In genomic region chr2:14722919-14723559, GRCh38 we compare ENCODE assay signal across 20 cellular contexts.
DNase-seq lines count a peak whose midpoint lies in the region; ATAC-seq and TF ChIP-seq lines count a peak whose summit lies in the region.
"Had no signal": no experiment of that assay in that cellular context is flagged by ENCODE, and none has a peak within 500 bp of the region (broad histone marks: within the 10 kb centered on the region; RNA-seq: fewer than 3 reads in every experiment).

No MANE protein-coding gene starts in this region.

- no peaks in the 10 kb centered on the region for H3F3A ChIP-seq in GM23248 (ENCODE audit: insufficient read depth)

- H3K4me2 ChIP-seq in GM23248 (ENCODE audit: unreplicated experiment), result no peak overlapping the region

- no peak overlapping the region for H3K27ac ChIP-seq in GM23248
- no peak overlapping the region for H3K27ac ChIP-seq in naive thymus-derived CD4-positive, alpha-beta T cell (ENCODE audit: low read depth, low read length)
- H3K27ac ChIP-seq: HL-60 had no signal

- H3K9ac ChIP-seq in GM23248, result no peak overlapping the region

- no peaks in the 10 kb centered on the region for H3K36me3 ChIP-seq in GM23248 (ENCODE audit: low read depth)
- no peaks in the 10 kb centered on the region for H3K36me3 ChIP-seq in naive thymus-derived CD4-positive, alpha-beta T cell (ENCODE audit: control insufficient read depth in 2 of 3, insufficient read depth in 3 of 3, low read length in 3 of 3)
- H3K36me3 ChIP-seq: HAP-1 had no signal

- H3K27ac Mint-ChIP-seq in naive thymus-derived CD4-positive, alpha-beta T cell, result no peak overlapping the region
- H3K27ac Mint-ChIP-seq: B cell; CD4-positive, CD25-positive, alpha-beta regulatory T cell had no signal

- ATAC-seq in naive thymus-derived CD4-positive, alpha-beta T cell, result no peak
- ATAC-seq in HG02840 (IDR thresholded peaks at IDR 0.05; ENCODE audit: low FRiP score, unreplicated experiment), result no peak

- no peaks in the 10 kb centered on the region for H3K4me1 ChIP-seq in GM23248 (ENCODE audit: insufficient read depth)
- no peaks in the 10 kb centered on the region for H3K4me1 ChIP-seq in naive thymus-derived CD4-positive, alpha-beta T cell (ENCODE audit: control insufficient read depth in 2 of 2, insufficient read depth in 2 of 2, low read length in 2 of 2)
- H3K4me1 ChIP-seq: Caco-2, HAP-1 had no signal

- no peaks in the 10 kb centered on the region for H4K20me1 ChIP-seq in GM23248 (ENCODE audit: insufficient read depth)

- H3K4me3 Mint-ChIP-seq in naive thymus-derived CD4-positive, alpha-beta T cell, result no peak overlapping the region
- H3K4me3 Mint-ChIP-seq: B cell; CD4-positive, CD25-positive, alpha-beta regulatory T cell had no signal

- intact Hi-C loops in naive thymus-derived CD4-positive, alpha-beta T cell (cut with micrococcal nuclease), result no loop called here

- no peaks in the 10 kb centered on the region for H3K79me2 ChIP-seq in GM23248 (ENCODE audit: insufficient read depth)

- CTCF ChIA-PET in naive thymus-derived CD4-positive, alpha-beta T cell (lab: Charles Lee), result no interaction called here

- H3K9me3 ChIP-seq in GM23248 (ENCODE audit: low read depth), result no peaks in the 10 kb centered on the region
- H3K9me3 ChIP-seq in naive thymus-derived CD4-positive, alpha-beta T cell (ENCODE audit: control insufficient read depth in 2 of 3, low read length in 3 of 3), result no peaks in the 10 kb centered on the region
- H3K9me3 ChIP-seq: Caco-2, HAP-1 had no signal

- H3K36me3 Mint-ChIP-seq in naive thymus-derived CD4-positive, alpha-beta T cell, result no peaks in the 10 kb centered on the region
- H3K36me3 Mint-ChIP-seq: CD4-positive, CD25-positive, alpha-beta regulatory T cell had no signal

- WGBS in GM23248 (ENCODE audit: low coverage in 1 of 2, low lambda C conversion rate in 2 of 2, missing lambda C conversion rate in 2 of 2), 2 experiments, result 19 to 20% methylated on average over 3 of the region's 3 CpGs

- DNase-seq in GM23248 (peak; percentile 51), OCI-M1 (lab: John Stamatoyannopoulos, UW) (peak; percentile 49), fibroblast of peridontal ligament (ENCODE audit: extremely low read depth) (peak; percentile 10), retinal pigment epithelial cell (ENCODE audit: low read depth) (no peak)
- DNase-seq in naive thymus-derived CD4-positive, alpha-beta T cell, result no peak
- no peak for DNase-seq in stimulated activated CD4-positive, alpha-beta T cell treated with anti-CD3 and anti-CD28 coated beads, Interleukin-2, amount 100 ng/mL, for 48 hours
- DNase-seq: Caco-2; CD4-positive, CD25-positive, alpha-beta regulatory T cell; EL; KBM-7; NCI-H1048; NCI-H1436 treated with DMSO at 0.1 percent for 48 hours; NCI-H2029 treated with DMSO at 0.1 percent for 48 hours; NCI-H510A; NCI-H774; SHP77 treated with DMSO at 0.1 percent for 48 hours had no signal

- H3K27me3 ChIP-seq in GM23248 (replicated peaks; ENCODE audit: insufficient read depth), result no peaks in the 10 kb centered on the region
- no peaks in the 10 kb centered on the region for H3K27me3 ChIP-seq in naive thymus-derived CD4-positive, alpha-beta T cell (ENCODE audit: control insufficient read depth in 2 of 2, insufficient read depth in 2 of 2, low read length in 2 of 2)

- TF ChIP-seq CTCF in retinal pigment epithelial cell (conservative IDR thresholded peaks at IDR 0.05; ENCODE audit: low read depth, low read length), result peak; percentile 18

- peaks cover 0 to 13% (median 0%) of the 10 kb centered on the region in 5 donors for H3K27me3 Mint-ChIP-seq in naive thymus-derived CD4-positive, alpha-beta T cell
- H3K27me3 Mint-ChIP-seq: B cell; CD4-positive, CD25-positive, alpha-beta regulatory T cell had no signal

- POLR2A ChIA-PET in naive thymus-derived CD4-positive, alpha-beta T cell (lab: Charles Lee), result no interaction called here

- no peak overlapping the region for H2AFZ ChIP-seq in GM23248

- H3K9me3 Mint-ChIP-seq in naive thymus-derived CD4-positive, alpha-beta T cell, result peaks cover 0 to 4% (median 0%) of the 10 kb centered on the region in 11 donors

- H3K4me1 Mint-ChIP-seq in naive thymus-derived CD4-positive, alpha-beta T cell, result no peaks in the 10 kb centered on the region
- H3K4me1 Mint-ChIP-seq: B cell; CD4-positive, CD25-positive, alpha-beta regulatory T cell had no signal

- in situ Hi-C loops in GM23248 (cut with MboI), result no loop called here

- H3K4me3 ChIP-seq in GM23248 (no peak overlapping the region), retinal pigment epithelial cell (ENCODE audit: low read length) (no peak overlapping the region)
- H3K4me3 ChIP-seq in naive thymus-derived CD4-positive, alpha-beta T cell (ENCODE audit: low read length), result no peak overlapping the region
- H3K4me3 ChIP-seq: HAP-1 had no signal

- H3K9me2 ChIP-seq in GM23248 (ENCODE audit: insufficient read depth), result no peaks in the 10 kb centered on the region

Comparison
In these comparisons a context has a peak if more than half of its experiments do, and no peak if none do; other contexts are left out.
1. DNase-seq: peak in GM23248 (single experiment), OCI-M1 (single experiment) and fibroblast of peridontal ligament (single experiment); none in retinal pigment epithelial cell (single experiment), naive thymus-derived CD4-positive, alpha-beta T cell (0 of 9) and stimulated activated CD4-positive, alpha-beta T cell treated with anti-CD3 and anti-CD28 coated beads, Interleukin-2, amount 100 ng/mL, for 48 hours (0 of 2).